1 cellular context compared by ENCODE assay signal in the genomic region with DNA sequence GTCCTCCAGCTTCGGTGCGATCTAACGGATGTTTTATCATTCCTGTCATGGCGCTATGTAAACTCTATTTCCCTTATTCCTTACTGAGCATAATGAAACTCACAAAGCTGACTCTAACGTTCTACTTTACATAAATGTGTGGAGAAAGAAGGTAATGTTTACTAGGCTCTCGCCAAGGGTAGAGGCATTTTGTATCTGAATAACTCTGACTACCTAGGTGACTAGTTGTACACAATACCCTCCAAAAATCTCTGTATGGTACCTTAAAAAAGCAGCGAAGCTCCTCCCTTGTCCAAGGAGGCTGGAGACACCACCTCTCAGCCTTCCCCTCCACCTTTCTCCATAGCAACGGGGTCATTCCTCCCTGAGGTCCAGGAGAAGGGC.
TF ChIP-seq lines count a peak whose summit lies in the region.

No MANE protein-coding gene starts in this region.

TF ChIP-seq in K562, 482 proteins besides CTCF, POLR2A, EP300 and RAD21:
- TF ChIP-seq RFX1 (IDR thresholded peaks at IDR 0.05) = peak; percentile 64
- no peak for TF ChIP-seq GATAD2A (IDR thresholded peaks at IDR 0.05)
- TF ChIP-seq RBM17 (IDR thresholded peaks at IDR 0.05; ENCODE audit: borderline replicate concordance, low read depth, low read length) = no peak
